8 cellular contexts compared by ENCODE assay signal in the genomic region with DNA sequence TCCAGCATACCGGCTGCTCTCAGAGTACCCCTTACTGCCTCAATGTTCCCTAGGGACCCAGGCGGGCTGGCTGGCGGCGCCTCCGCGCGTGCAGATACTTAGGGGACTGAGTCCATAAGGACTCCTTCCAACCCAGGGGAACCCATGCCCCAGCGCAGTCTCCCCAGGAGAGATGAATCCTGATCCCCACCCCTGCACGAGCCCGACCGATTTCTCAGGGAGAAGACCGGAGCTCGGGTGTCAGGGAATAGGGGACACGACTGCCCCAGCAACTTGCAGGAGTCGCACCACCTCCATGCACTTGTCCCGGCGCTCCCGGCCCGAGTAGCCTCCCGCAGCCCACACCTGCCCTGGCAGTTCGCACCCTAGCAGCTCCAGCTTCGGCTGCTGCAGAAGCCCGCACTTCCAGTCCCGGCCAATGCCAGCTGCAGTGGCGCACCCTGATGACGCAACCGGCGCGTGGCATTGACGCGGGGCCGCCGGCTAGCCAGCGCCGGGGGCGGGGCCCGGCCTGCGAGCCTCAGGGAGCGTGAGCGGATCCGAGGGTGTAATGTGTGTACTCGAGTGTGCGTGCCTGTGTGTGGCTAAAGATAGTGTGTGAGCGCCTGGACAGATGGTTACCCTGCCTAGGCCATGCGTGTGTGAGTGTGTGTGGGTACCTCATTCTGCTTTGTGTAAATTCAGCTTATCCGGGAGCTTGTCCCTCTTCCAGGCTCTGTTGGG. TPM values are rescaled to one million over a fixed set of nuclear protein-coding genes. Genes with fewer than 3 reads are reported as not detected.
DNase-seq lines count a peak whose midpoint lies in the region; ATAC-seq and TF ChIP-seq lines count a peak whose summit lies in the region.

A gene with protein sequence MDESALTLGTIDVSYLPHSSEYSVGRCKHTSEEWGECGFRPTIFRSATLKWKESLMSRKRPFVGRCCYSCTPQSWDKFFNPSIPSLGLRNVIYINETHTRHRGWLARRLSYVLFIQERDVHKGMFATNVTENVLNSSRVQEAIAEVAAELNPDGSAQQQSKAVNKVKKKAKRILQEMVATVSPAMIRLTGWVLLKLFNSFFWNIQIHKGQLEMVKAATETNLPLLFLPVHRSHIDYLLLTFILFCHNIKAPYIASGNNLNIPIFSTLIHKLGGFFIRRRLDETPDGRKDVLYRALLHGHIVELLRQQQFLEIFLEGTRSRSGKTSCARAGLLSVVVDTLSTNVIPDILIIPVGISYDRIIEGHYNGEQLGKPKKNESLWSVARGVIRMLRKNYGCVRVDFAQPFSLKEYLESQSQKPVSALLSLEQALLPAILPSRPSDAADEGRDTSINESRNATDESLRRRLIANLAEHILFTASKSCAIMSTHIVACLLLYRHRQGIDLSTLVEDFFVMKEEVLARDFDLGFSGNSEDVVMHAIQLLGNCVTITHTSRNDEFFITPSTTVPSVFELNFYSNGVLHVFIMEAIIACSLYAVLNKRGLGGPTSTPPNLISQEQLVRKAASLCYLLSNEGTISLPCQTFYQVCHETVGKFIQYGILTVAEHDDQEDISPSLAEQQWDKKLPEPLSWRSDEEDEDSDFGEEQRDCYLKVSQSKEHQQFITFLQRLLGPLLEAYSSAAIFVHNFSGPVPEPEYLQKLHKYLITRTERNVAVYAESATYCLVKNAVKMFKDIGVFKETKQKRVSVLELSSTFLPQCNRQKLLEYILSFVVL (minus strand): TSS at position 437 of the 723 bp plus-strand sequence. CDS start 1,981 bp downstream, outside the sequence.

- DNase-seq in CMK (ENCODE audit: low read depth) (peak; percentile 78), HL-60 (ENCODE audit: low read depth in 1 of 2, low spot score in 1 of 2) (peak; percentile 84 to 93), NOMO-1 treated with DMSO at 0.1 percent for 48 hours (lab: John Stamatoyannopoulos, UW; ENCODE audit: unreplicated experiment) (peak; percentile 85), endothelial cell (ENCODE audit: low spot score) (peak; percentile 100), midbrain (lab: John Stamatoyannopoulos, UW) (peak; percentile 95)
- peak; percentile 92 for DNase-seq in activated CD8-positive, alpha-beta memory T cell treated with anti-CD3 and anti-CD28 coated beads, Interleukin-2, amount 50 U/mL, for 24 hours (ENCODE audit: extremely low read depth)
- DNase-seq in stimulated activated CD8-positive, alpha-beta memory T cell treated with anti-CD3 and anti-CD28 coated beads, Interleukin-15, amount 100 ng/mL, for 48 hours (ENCODE audit: low read depth in 2 of 2) = peak; percentile 97

- ATAC-seq in GM19463 (IDR thresholded peaks at IDR 0.05; ENCODE audit: unreplicated experiment) = peak; percentile 93

- peak within 1 kb of the TSS; percentile 70 for H3K4me3 ChIP-seq in HL-60 (replicated peaks; ENCODE audit: insufficient read depth, low read length)

- peaks cover 6% of the 10 kb centered on the region for H3K36me3 Mint-ChIP-seq in endothelial cell (ENCODE audit: low read depth, unreplicated experiment)

- no peaks in the 10 kb centered on the region for H3K27me3 ChIP-seq in HL-60 (ENCODE audit: insufficient read depth, poor library complexity, severe bottlenecking)

- peak within 1 kb of the TSS; percentile 98 for H3K4me3 Mint-ChIP-seq in endothelial cell (ENCODE audit: unreplicated experiment)

- H3K27ac ChIP-seq in HL-60 (replicated peaks) = peak within 1 kb of the TSS; percentile 63

- H3K9me3 Mint-ChIP-seq in endothelial cell (ENCODE audit: unreplicated experiment) = no peaks in the 10 kb centered on the region

- peak within 1 kb of the TSS; percentile 97 for H3K27ac Mint-ChIP-seq in endothelial cell (ENCODE audit: unreplicated experiment)

- peaks cover 7% of the 10 kb centered on the region for H3K4me1 Mint-ChIP-seq in endothelial cell (ENCODE audit: unreplicated experiment)

- TF ChIP-seq CTCF in HL-60 (IDR thresholded peaks at IDR 0.05; ENCODE audit: insufficient read depth, low read length) (no peak), endothelial cell (IDR thresholded peaks at IDR 0.05; ENCODE audit: unreplicated experiment) (no peak)

- peaks cover 5% of the 10 kb centered on the region for H3K27me3 Mint-ChIP-seq in endothelial cell (ENCODE audit: unreplicated experiment)

RNA-seq across cellular contexts. Expression of the gene that starts here (rescaled TPM):
- total RNA-seq in endothelial cell (ENCODE audit: unreplicated experiment) = 11.5 TPM

Comparison
In these comparisons a context has a peak if more than half of its experiments do, and no peak if none do; other contexts are left out.
1. Peak in every context shown above with its lines: DNase-seq, ATAC-seq, H3K4me3 ChIP-seq and H3K27ac ChIP-seq.